ENCODE assay signal across 14 cellular contexts in the genomic region with DNA sequence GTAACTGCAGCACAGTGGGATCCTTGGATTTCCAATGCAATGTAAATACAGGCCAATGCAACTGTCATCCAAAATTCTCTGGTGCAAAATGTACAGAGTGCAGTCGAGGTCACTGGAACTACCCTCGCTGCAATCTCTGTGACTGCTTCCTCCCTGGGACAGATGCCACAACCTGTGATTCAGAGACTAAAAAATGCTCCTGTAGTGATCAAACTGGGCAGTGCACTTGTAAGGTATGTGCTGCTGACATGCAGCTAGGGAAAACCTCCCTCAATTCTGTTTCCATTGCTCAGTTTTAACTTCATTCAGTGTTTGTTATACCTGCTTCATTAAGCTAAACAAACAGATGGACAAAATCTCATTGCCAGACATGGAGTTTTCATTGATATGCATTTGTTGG.
DNase-seq lines count a peak whose midpoint lies in the region; ATAC-seq lines count a peak whose summit lies in the region.
"Had no signal": no experiment of that assay in that cellular context is flagged by ENCODE, and none has a peak within 500 bp of the region (broad histone marks: within the 10 kb centered on the region; RNA-seq: fewer than 3 reads in every experiment).

No MANE protein-coding gene starts in this region.

- H2AFZ ChIP-seq in neuronal stem cell (ENCODE audit: low read length): peak overlapping the region; percentile 1

- H2BK15ac ChIP-seq in neuronal stem cell (ENCODE audit: low read length): no peak overlapping the region

- ATAC-seq in esophagus mucosa: peak; percentile 71
- ATAC-seq in HG03439 (IDR thresholded peaks at IDR 0.05; ENCODE audit: unreplicated experiment): no peak
- no peak for ATAC-seq in GM21423 (IDR thresholded peaks at IDR 0.05; ENCODE audit: unreplicated experiment)

- no peak overlapping the region for H3K4ac ChIP-seq in neuronal stem cell (ENCODE audit: low read length)

- no peaks in the 10 kb centered on the region for H3K79me1 ChIP-seq in neuronal stem cell (ENCODE audit: low read depth, low read length)

- H2BK5ac ChIP-seq in neuronal stem cell (ENCODE audit: low read length): no peak overlapping the region

- no peak overlapping the region for H4K91ac ChIP-seq in neuronal stem cell (ENCODE audit: low read depth, low read length, poor library complexity)

- no peak overlapping the region for H3K14ac ChIP-seq in neuronal stem cell (ENCODE audit: low read length)

- no peaks in the 10 kb centered on the region for H3K27me3 ChIP-seq in neuronal stem cell (ENCODE audit: control insufficient read depth in 3 of 3, insufficient read depth in 3 of 3, low read depth in 1 of 3, low read length in 3 of 3)
- H3K27me3 ChIP-seq: neutrophil, SJCRH30, thyroid gland had no signal

- WGBS in neuronal stem cell (ENCODE audit: extremely low coverage in 2 of 2, insufficient read length in 2 of 2, insufficient replicate concordance in 1 of 2), 2 donors: no CpG with 5 or more reads among the region's 2 CpGs

- H3K4me1 ChIP-seq in neuronal stem cell (ENCODE audit: control insufficient read depth in 2 of 2, insufficient read depth in 1 of 2, low read depth in 1 of 2, low read length in 2 of 2): peaks cover 0 to 2% of the 10 kb centered on the region in 2 donors

- in situ Hi-C loops in G401 (cut with HindIII; ENCODE audit: low sequenced_read_pairs): no loop called here

- no peak overlapping the region for H2BK120ac ChIP-seq in neuronal stem cell (ENCODE audit: low read depth, low read length)

- no peak overlapping the region for H2BK12ac ChIP-seq in neuronal stem cell (ENCODE audit: low read length)

- no peaks in the 10 kb centered on the region for H3K36me3 ChIP-seq in neuronal stem cell (replicated peaks in 1 of 2; ENCODE audit: control insufficient read depth in 2 of 2, insufficient read depth in 2 of 2, low read length in 2 of 2)
- H3K36me3 ChIP-seq: neutrophil, SJCRH30, thyroid gland had no signal

- H3K18ac ChIP-seq in neuronal stem cell (ENCODE audit: low read length): no peak overlapping the region

- no peak overlapping the region for H2AK5ac ChIP-seq in neuronal stem cell (ENCODE audit: low read depth, low read length)

- H3K27ac ChIP-seq in neuronal stem cell (replicated peaks; ENCODE audit: low read length): no peak overlapping the region
- H3K27ac ChIP-seq: neutrophil, SJCRH30 had no signal

- DNase-seq in G401 (ENCODE audit: low spot score): peak; percentile 37
- peak; percentile 67 for DNase-seq in NCI-H1694 treated with DMSO at 0.1 percent for 48 hours (lab: John Stamatoyannopoulos, UW)
- DNase-seq in neuronal stem cell (ENCODE audit: low spot score): no peak
- DNase-seq in occipital lobe (lab: John Stamatoyannopoulos, UW): no peak
- DNase-seq in effector CD8-positive, alpha-beta T cell (lab: John Stamatoyannopoulos, UW): no peak
- DNase-seq: activated CD4-positive, CD25-positive, alpha-beta regulatory T cell treated with anti-CD3 and anti-CD28 coated beads, Interleukin-2, amount 50 U/mL, for 72 hours; activated effector memory CD4-positive, alpha-beta T cell treated with anti-CD3 and anti-CD28 coated beads, Interleukin-2, amount 50 U/mL, for 16 hours; NCI-H2227 treated with DMSO at 0.1 percent for 48 hours; SJCRH30 had no signal

- H3K9ac ChIP-seq in neuronal stem cell (ENCODE audit: low read depth, low read length, poor library complexity): no peak overlapping the region

- H3K4me3 ChIP-seq in neuronal stem cell (ENCODE audit: low read length in 2 of 2): no peak overlapping the region
- H3K4me3 ChIP-seq: SJCRH30, thyroid gland had no signal

- no peak overlapping the region for H3K4me2 ChIP-seq in neuronal stem cell (ENCODE audit: insufficient read depth, low read length, poor library complexity, severe bottlenecking)

- H4K8ac ChIP-seq in neuronal stem cell (ENCODE audit: low read depth, low read length): no peak overlapping the region

- no peaks in the 10 kb centered on the region for H3K9me3 ChIP-seq in neuronal stem cell (replicated peaks in 1 of 2; ENCODE audit: control insufficient read depth in 2 of 2, insufficient read depth in 1 of 2, low read depth in 1 of 2, low read length in 2 of 2)
- H3K9me3 ChIP-seq: neutrophil, SJCRH30, thyroid gland had no signal

- H3K23ac ChIP-seq in neuronal stem cell (ENCODE audit: low read depth, low read length, poor library complexity): no peak overlapping the region

Comparison
In these comparisons a context has a peak if more than half of its experiments do, and no peak if none do; other contexts are left out.
1. DNase-seq: peak in G401 (single experiment) and NCI-H1694 treated with DMSO at 0.1 percent for 48 hours (single experiment); none in neuronal stem cell (single experiment), occipital lobe (single experiment) and effector CD8-positive, alpha-beta T cell (single experiment).